In genomic region chr16:50288920-50289319, GRCh38 we compare ENCODE assay signal across 12 cellular contexts.
"Had no signal": no experiment of that assay in that cellular context is flagged by ENCODE, and none has a peak within 500 bp of the region (broad histone marks: within the 10 kb centered on the region; RNA-seq: fewer than 3 reads in every experiment).

No MANE protein-coding gene starts in this region.

- H3K27ac ChIP-seq: ascending aorta, esophagus muscularis mucosa, sigmoid colon, SK-N-MC, stomach had no signal

- H3K4me3 Mint-ChIP-seq: activated naive CD8-positive, alpha-beta T cell; naive B cell had no signal

- ATAC-seq: left cardiac atrium had no signal

- H3K4me3 ChIP-seq: ascending aorta, esophagus muscularis mucosa, sigmoid colon, SK-N-MC, stomach had no signal

- FAIRE-seq: bronchial epithelial cell had no signal

- H3K9me3 ChIP-seq: ascending aorta, sigmoid colon, stomach had no signal

- H3K9me3 Mint-ChIP-seq: naive B cell had no signal

- H3K27ac Mint-ChIP-seq: activated naive CD8-positive, alpha-beta T cell had no signal

- DNase-seq: activated CD4-positive, alpha-beta T cell treated with anti-CD3 and anti-CD28 coated beads, Interleukin-2, amount 50 U/mL, for 1 hour; activated CD4-positive, CD25-positive, alpha-beta regulatory T cell; hypothalamus; left cardiac atrium; naive B cell; sigmoid colon; stomach had no signal

- H3K27me3 Mint-ChIP-seq: activated naive CD8-positive, alpha-beta T cell; naive B cell had no signal

- H3K4me1 ChIP-seq: ascending aorta had no signal
